Comparison of ENCODE assay signal across 8 cellular contexts in the genomic region with DNA sequence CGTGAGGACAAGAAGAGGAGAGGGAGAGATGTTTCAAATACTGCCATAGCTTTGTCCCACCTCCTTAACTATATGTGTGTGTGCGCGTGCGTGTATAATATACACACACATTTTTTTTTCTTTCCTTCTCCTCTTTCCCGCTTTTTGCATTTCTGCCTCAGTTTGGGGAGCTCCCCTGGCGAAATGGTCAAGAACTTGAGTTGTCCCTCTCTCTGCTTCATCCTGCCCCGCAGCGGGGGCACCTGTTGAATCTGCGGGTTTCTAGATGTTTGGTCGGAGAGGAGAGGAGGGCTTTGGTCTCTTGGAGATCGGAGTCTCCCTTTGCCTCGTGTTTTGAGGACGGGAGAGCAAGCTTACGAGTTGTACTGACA. TPM values are rescaled to one million over a fixed set of nuclear protein-coding genes. Genes with fewer than 3 reads are reported as not detected.
DNase-seq lines count a peak whose midpoint lies in the region; ATAC-seq, FAIRE-seq and TF ChIP-seq lines count a peak whose summit lies in the region.

No MANE protein-coding gene starts in this region.

- TF ChIP-seq CTCF in astrocyte (IDR thresholded peaks at IDR 0.05; ENCODE audit: insufficient read depth, low read depth, low read length): no peak

- 1 to 2% (median 1%) methylated on average over 13 to 14 of the region's 14 CpGs for WGBS in small intestine, 3 donors

- H3K27ac ChIP-seq in astrocyte (ENCODE audit: low read depth, low read length): peak overlapping the region; percentile 75
- peak overlapping the region; percentile 77 to 94 for H3K27ac ChIP-seq in small intestine (ENCODE audit: low read depth in 1 of 2, low read length in 1 of 2)

- peak overlapping the region; percentile 91 for H3K27ac Mint-ChIP-seq in astrocyte (ENCODE audit: unreplicated experiment)

- H3K4me1 ChIP-seq in astrocyte (ENCODE audit: insufficient read depth, low read length) (peaks cover 11% of the 10 kb centered on the region), small intestine (ENCODE audit: control insufficient read depth in 2 of 2, insufficient read depth in 1 of 2, low read depth in 1 of 2, low read length in 1 of 2) (peaks cover 0 to 3% of the 10 kb centered on the region in 2 donors)

- H3K4me3 Mint-ChIP-seq in astrocyte (ENCODE audit: unreplicated experiment): peak overlapping the region; percentile 97

- no peaks in the 10 kb centered on the region for H3K27me3 Mint-ChIP-seq in astrocyte (ENCODE audit: low read depth, unreplicated experiment)

- H3K9me3 Mint-ChIP-seq in astrocyte (ENCODE audit: unreplicated experiment): peaks cover 9% of the 10 kb centered on the region

- FAIRE-seq in astrocyte (lab: Jason Lieb, UNC) (no peak), small intestine (lab: Jason Lieb, UNC) (no peak)

- H4K20me1 ChIP-seq in astrocyte (ENCODE audit: insufficient read depth, low read length): no peaks in the 10 kb centered on the region

- peaks cover 15% of the 10 kb centered on the region for H3K4me1 Mint-ChIP-seq in astrocyte (ENCODE audit: low read depth, unreplicated experiment)

- H3K4me3 ChIP-seq in astrocyte (ENCODE audit: insufficient read depth, low read depth, low read length) (peak overlapping the region; percentile 91), iPS-18c (ENCODE audit: insufficient read depth, low read depth, low read length) (peak overlapping the region; percentile 77), small intestine (ENCODE audit: low read depth in 1 of 2, low read length in 2 of 2) (peak overlapping the region; percentile 20 to 96)

- H3K27me3 ChIP-seq in astrocyte (ENCODE audit: insufficient read depth, low read length) (no peaks in the 10 kb centered on the region), small intestine (ENCODE audit: control insufficient read depth in 2 of 2, insufficient read depth in 2 of 2, low read length in 2 of 2) (no peaks in the 10 kb centered on the region)

- ATAC-seq in GM18511 (IDR thresholded peaks at IDR 0.05; ENCODE audit: unreplicated experiment): peak; percentile 23
- peak; percentile 51 for ATAC-seq in HG03064 (IDR thresholded peaks at IDR 0.05; ENCODE audit: low read depth, unreplicated experiment)
- ATAC-seq in GM19397 (IDR thresholded peaks at IDR 0.05; ENCODE audit: unreplicated experiment): no peak

- H3K9ac ChIP-seq in astrocyte (ENCODE audit: low read length): peak overlapping the region; percentile 93

- peak overlapping the region; percentile 99 for H3K4me2 ChIP-seq in astrocyte (ENCODE audit: low read length)

- H3K36me3 ChIP-seq in astrocyte (ENCODE audit: insufficient read depth, low read length) (peaks cover 13% of the 10 kb centered on the region), small intestine (ENCODE audit: control insufficient read depth in 2 of 2, insufficient read depth in 2 of 2, low read length in 2 of 2) (peaks cover 0 to 11% of the 10 kb centered on the region in 2 donors)

- H2AFZ ChIP-seq in astrocyte (ENCODE audit: low read depth, low read length): peak overlapping the region; percentile 94

- DNase-seq in Ammon's horn (ENCODE audit: low spot score) (peak; percentile 25), NCI-H345 (lab: John Stamatoyannopoulos, UW) (peak; percentile 43), astrocyte (ENCODE audit: low read depth) (peak; percentile 36), small intestine (peak; percentile 46)

- peaks cover 20% of the 10 kb centered on the region for H3K36me3 Mint-ChIP-seq in astrocyte (ENCODE audit: low read depth, unreplicated experiment)

- H3K9me3 ChIP-seq in astrocyte (ENCODE audit: insufficient read depth, low read depth, low read length): no peaks in the 10 kb centered on the region
- peaks cover 3% of the 10 kb centered on the region for H3K9me3 ChIP-seq in iPS-18c (ENCODE audit: control insufficient read depth, insufficient read depth, low read length)
- H3K9me3 ChIP-seq in small intestine (ENCODE audit: control insufficient read depth, low read depth): no peaks in the 10 kb centered on the region

- H3K79me2 ChIP-seq in astrocyte (ENCODE audit: insufficient read depth, low read length): peaks cover 26% of the 10 kb centered on the region

RNA-seq across cellular contexts. Expression of a gene that starts 0.5 kb away (rescaled TPM):
- 23.9 and 25.0 TPM in 2 replicates for total RNA-seq in astrocyte
- polyA plus RNA-seq in small intestine: 10 to 100 TPM; 27.1 to 35.1 (median 28.9) TPM
